Comparison of ENCODE assay signal across 36 cellular contexts in genomic region chr5:32107291-32107690, GRCh38.
"Had no signal": no experiment of that assay in that cellular context is flagged by ENCODE, and none has a peak within 500 bp of the region (broad histone marks: within the 10 kb centered on the region; RNA-seq: fewer than 3 reads in every experiment).

No MANE protein-coding gene starts in this region.

- ATAC-seq: activated CD4-positive, alpha-beta T cell treated with anti-CD3 and anti-CD28 coated beads for 36 hours; activated CD4-positive, CD25-positive, alpha-beta regulatory T cell treated with anti-CD3 and anti-CD28 coated beads, Interleukin-2, amount 50 U/mL, for 24 hours; activated CD8-positive, alpha-beta T cell treated with anti-CD3 and anti-CD28 coated beads for 36 hours; activated naive CD8-positive, alpha-beta T cell treated with anti-CD3 and anti-CD28 coated beads, Interleukin-2, amount 50 U/mL, for 24 hours; T-cell; WTC11 had no signal

- H3K27me3 Mint-ChIP-seq: activated CD4-positive, alpha-beta memory T cell treated with anti-CD3 and anti-CD28 coated beads for 36 hours; activated CD4-positive, alpha-beta T cell treated with anti-CD3 and anti-CD28 coated beads for 36 hours; activated CD8-positive, alpha-beta T cell treated with anti-CD3 and anti-CD28 coated beads for 36 hours; activated naive CD4-positive, alpha-beta T cell treated with anti-CD3 and anti-CD28 coated beads, Interleukin-2, amount 10 ng/mL, durations not matched to agents 7 days and 5 days; activated naive CD4-positive, alpha-beta T cell treated with anti-CD3 and anti-CD28 coated beads, Interleukin-2, amount 50 U/mL, for 24 hours; activated naive CD8-positive, alpha-beta T cell; activated naive CD8-positive, alpha-beta T cell treated with anti-CD3 and anti-CD28 coated beads, Interleukin-2, amount 10 ng/mL, durations not matched to agents 7 days and 5 days; activated naive CD8-positive, alpha-beta T cell treated with anti-CD3 and anti-CD28 coated beads, Interleukin-2, amount 50 U/mL, for 24 hours; brain; central memory CD8-positive, alpha-beta T cell; T-cell had no signal

- H3K4me1 ChIP-seq: ascending aorta had no signal

- H3K4me1 Mint-ChIP-seq: activated CD4-positive, alpha-beta T cell treated with anti-CD3 and anti-CD28 coated beads for 36 hours; activated naive CD4-positive, alpha-beta T cell treated with anti-CD3 and anti-CD28 coated beads, Interleukin-2, amount 10 ng/mL, durations not matched to agents 7 days and 5 days; activated naive CD4-positive, alpha-beta T cell treated with anti-CD3 and anti-CD28 coated beads, Interleukin-2, amount 50 U/mL, for 24 hours; brain; T-cell; WTC11 had no signal

- FAIRE-seq: bronchial epithelial cell, TTC549 had no signal

- H3K4me3 Mint-ChIP-seq: activated CD4-positive, alpha-beta memory T cell treated with anti-CD3 and anti-CD28 coated beads for 36 hours; activated CD4-positive, alpha-beta T cell treated with anti-CD3 and anti-CD28 coated beads for 36 hours; activated CD8-positive, alpha-beta T cell treated with anti-CD3 and anti-CD28 coated beads for 36 hours; activated naive CD4-positive, alpha-beta T cell treated with anti-CD3 and anti-CD28 coated beads, Interleukin-2, amount 10 ng/mL, durations not matched to agents 7 days and 5 days; activated naive CD4-positive, alpha-beta T cell treated with anti-CD3 and anti-CD28 coated beads, Interleukin-2, amount 50 U/mL, for 24 hours; activated naive CD8-positive, alpha-beta T cell; activated naive CD8-positive, alpha-beta T cell treated with anti-CD3 and anti-CD28 coated beads, Interleukin-2, amount 10 ng/mL, durations not matched to agents 7 days and 5 days; activated naive CD8-positive, alpha-beta T cell treated with anti-CD3 and anti-CD28 coated beads, Interleukin-2, amount 50 U/mL, for 24 hours; brain; central memory CD8-positive, alpha-beta T cell; T-cell; T-helper 2 cell treated with Interferon-gamma antibody and Interleukin-4, amounts not matched to agents 5 μg/mL and 100 μg/mL, for 36 hours; WTC11 had no signal

- H3K4me3 ChIP-seq: ascending aorta, cardiac muscle cell had no signal

- H3K27ac ChIP-seq: ascending aorta, cardiac muscle cell, WERI-Rb-1 had no signal

- H3K27ac Mint-ChIP-seq: activated CD4-positive, alpha-beta memory T cell treated with anti-CD3 and anti-CD28 coated beads for 36 hours; activated CD4-positive, alpha-beta T cell treated with anti-CD3 and anti-CD28 coated beads for 36 hours; activated naive CD4-positive, alpha-beta T cell treated with anti-CD3 and anti-CD28 coated beads, Interleukin-2, amount 10 ng/mL, durations not matched to agents 7 days and 5 days; activated naive CD4-positive, alpha-beta T cell treated with anti-CD3 and anti-CD28 coated beads, Interleukin-2, amount 50 U/mL, for 24 hours; activated naive CD8-positive, alpha-beta T cell treated with anti-CD3 and anti-CD28 coated beads, Interleukin-2, amount 10 ng/mL, durations not matched to agents 7 days and 5 days; activated naive CD8-positive, alpha-beta T cell treated with anti-CD3 and anti-CD28 coated beads, Interleukin-2, amount 50 U/mL, for 24 hours; activated T-helper 2 cell treated with anti-CD3 and anti-CD28 coated beads, Interferon-gamma antibody, Interleukin-2, Interleukin-4, amounts not matched to agents 10 μg/mL and 5 μg/mL and 100 μg/mL, durations not matched to agents 14 hours and 24 hours and 36 hours; brain; T-helper 2 cell treated with Interferon-gamma antibody and Interleukin-4, amounts not matched to agents 5 μg/mL and 100 μg/mL, for 36 hours; WTC11 had no signal

- H3K9me3 ChIP-seq: ascending aorta had no signal

- H3K27me3 ChIP-seq: ascending aorta, cardiac muscle cell had no signal

- DNase-seq: activated CD4-positive, alpha-beta memory T cell treated with anti-CD3 and anti-CD28 coated beads for 36 hours; activated CD4-positive, alpha-beta T cell treated with anti-CD3 and anti-CD28 coated beads for 1 hour; activated CD4-positive, alpha-beta T cell treated with anti-CD3 and anti-CD28 coated beads for 36 hours; activated CD4-positive, alpha-beta T cell treated with anti-CD3 and anti-CD28 coated beads for 48 hours; activated CD4-positive, alpha-beta T cell treated with anti-CD3 and anti-CD28 coated beads, Interleukin-2, amount 50 U/mL, for 1 hour; activated CD4-positive, alpha-beta T cell treated with anti-CD3 and anti-CD28 coated beads, Interleukin-2, amount 50 U/mL, for 4 hours; activated CD4-positive, CD25-positive, alpha-beta regulatory T cell; activated CD8-positive, alpha-beta memory T cell treated with anti-CD3 and anti-CD28 coated beads, Interleukin-2, amount 50 U/mL, for 48 hours; activated CD8-positive, alpha-beta T cell treated with anti-CD3 and anti-CD28 coated beads for 36 hours; activated effector memory CD4-positive, alpha-beta T cell treated with Interleukin-2 at 50 U/mL for 16 hours; activated gamma-delta T cell; activated naive CD4-positive, alpha-beta T cell treated with anti-CD3 and anti-CD28 coated beads, Interleukin-2, amount 10 ng/mL, durations not matched to agents 7 days and 5 days; activated naive CD4-positive, alpha-beta T cell treated with Interleukin-2 at 50 U/mL for 16 hours; activated naive CD8-positive, alpha-beta T cell treated with anti-CD3 and anti-CD28 coated beads, Interleukin-2, amount 10 ng/mL, durations not matched to agents 7 days and 5 days; activated naive CD8-positive, alpha-beta T cell treated with anti-CD3 and anti-CD28 coated beads, Interleukin-2, amount 50 U/mL, for 24 hours; activated T-cell treated with anti-CD3 and anti-CD28 coated beads, Interleukin-2, amount 50 U/mL, for 48 hours; amygdala; anterior cingulate cortex; caudate nucleus; cerebellar nuclear complex; T-cell; T-helper 2 cell; T-helper 9 cell; WERI-Rb-1 had no signal
